19 cellular contexts compared by ENCODE assay signal in genomic region chr15:57445872-57446271, GRCh38.
DNase-seq lines count a peak whose midpoint lies in the region; TF ChIP-seq lines count a peak whose summit lies in the region.
"Had no signal": no experiment of that assay in that cellular context is flagged by ENCODE, and none has a peak within 500 bp of the region (broad histone marks: within the 10 kb centered on the region; RNA-seq: fewer than 3 reads in every experiment).

No MANE protein-coding gene starts in this region.

- H3K4me3 Mint-ChIP-seq in H9 = no peak overlapping the region
- H3K4me3 Mint-ChIP-seq in CD8-positive, alpha-beta memory T cell = no peak overlapping the region
- H3K4me3 Mint-ChIP-seq: activated CD8-positive, alpha-beta memory T cell treated with anti-CD3 and anti-CD28 coated beads, Interleukin-2, amount 10 ng/mL, durations not matched to agents 7 days and 5 days; dendritic cell treated with granulocyte-macrophage colony-stimulating factor and Interleukin-4, amounts not matched to agents 40 ng/mL and 50 ng/mL, for 4 days; T-helper 2 cell treated with Interferon-gamma antibody and Interleukin-4, amounts not matched to agents 5 μg/mL and 100 μg/mL, for 36 hours had no signal

- peaks cover 22 to 42% (median 38%) of the 10 kb centered on the region in 3 experiments for H3K36me3 Mint-ChIP-seq in H9 (ENCODE audit: insufficient read depth in 1 of 3, low read depth in 3 of 3)
- H3K36me3 Mint-ChIP-seq in CD8-positive, alpha-beta memory T cell = no peaks in the 10 kb centered on the region
- H3K36me3 Mint-ChIP-seq: activated CD8-positive, alpha-beta memory T cell treated with anti-CD3 and anti-CD28 coated beads, Interleukin-2, amount 10 ng/mL, durations not matched to agents 7 days and 5 days had no signal

- intact Hi-C loops in A673 (cut with micrococcal nuclease; ENCODE audit: unreplicated experiment) = no loop called here

- peak; percentile 45 for DNase-seq in A673 (ENCODE audit: low spot score)
- no peak for DNase-seq in H9
- DNase-seq in adipocyte (ENCODE audit: low read depth) = peak; percentile 50
- DNase-seq in fibroblast of villous mesenchyme (ENCODE audit: low read depth) = peak; percentile 50
- DNase-seq in CD8-positive, alpha-beta memory T cell = no peak
- DNase-seq in NCI-H128 (lab: John Stamatoyannopoulos, UW; ENCODE audit: unreplicated experiment) = no peak
- no peak for DNase-seq in activated CD4-positive, alpha-beta T cell treated with anti-CD3 and anti-CD28 coated beads for 1 hour
- no peak for DNase-seq in NK-92 treated with Interleukin-12 subunit alpha and Interleukin-12 subunit beta, amount 100 ng/mL, for 24 hours (lab: John Stamatoyannopoulos, UW)
- DNase-seq: activated CD8-positive, alpha-beta memory T cell treated with anti-CD3 and anti-CD28 coated beads, Interleukin-2, amount 10 ng/mL, durations not matched to agents 7 days and 5 days; activated effector memory CD4-positive, alpha-beta T cell treated with anti-CD3 and anti-CD28 coated beads, Interleukin-2, amount 50 U/mL, for 16 hours; AML-193; Calu3; head of caudate nucleus; islet precursor cell; Right ventricle myocardium superior had no signal

- CTCF ChIA-PET in A673 (lab: Charles Lee) = interaction anchor here (0.6 kb wide), 1 partner anchor 50 kb away, joined by 5 read pairs; no protein-coding TSS in a partner anchor
- CTCF ChIA-PET in CD8-positive, alpha-beta memory T cell (lab: Charles Lee) = no interaction called here

- H2BK5ac ChIP-seq in H9 (ENCODE audit: insufficient read length, low read length) = no peak overlapping the region

- no TSS peak for BruUV-seq in A673 (replicated peaks; lab: Mats Ljungman, UMichigan)

- H3K4me1 ChIP-seq in A673 (ENCODE audit: insufficient read depth, low read length, poor library complexity, severe bottlenecking) = peaks cover 15% of the 10 kb centered on the region
- no peaks in the 10 kb centered on the region for H3K4me1 ChIP-seq in H9 (ENCODE audit: insufficient read depth, low read length)
- H3K4me1 ChIP-seq in adipocyte (ENCODE audit: control insufficient read depth, insufficient read depth, low read length) = peaks cover 5% of the 10 kb centered on the region
- no peaks in the 10 kb centered on the region for H3K4me1 ChIP-seq in CD8-positive, alpha-beta memory T cell (ENCODE audit: insufficient read depth, low read length)

- H3K14ac ChIP-seq in H9 (ENCODE audit: insufficient read depth, low read length) = no peak overlapping the region

- H3K27ac ChIP-seq in A673 (ENCODE audit: low read depth, low read length, poor library complexity, severe bottlenecking) = peak overlapping the region; percentile 6
- no peak overlapping the region for H3K27ac ChIP-seq in H9 (ENCODE audit: insufficient read length, low read depth, low read length)
- H3K27ac ChIP-seq in CD8-positive, alpha-beta memory T cell (ENCODE audit: low read depth, low read length) = no peak overlapping the region
- H3K27ac ChIP-seq: right atrium auricular region had no signal

- no peak overlapping the region for H2AFZ ChIP-seq in H9 (ENCODE audit: low read length)

- no peak overlapping the region for H2AK5ac ChIP-seq in H9 (ENCODE audit: insufficient read length, low read length)

- H3K9ac ChIP-seq in H9 (ENCODE audit: extremely low read depth, insufficient read length, low read length) (no peak overlapping the region), adipocyte (ENCODE audit: low read length) (no peak overlapping the region)

- H3K4me1 Mint-ChIP-seq in H9 = peaks cover 21 to 27% of the 10 kb centered on the region in 2 experiments
- no peaks in the 10 kb centered on the region for H3K4me1 Mint-ChIP-seq in CD8-positive, alpha-beta memory T cell
- H3K4me1 Mint-ChIP-seq: activated CD8-positive, alpha-beta memory T cell treated with anti-CD3 and anti-CD28 coated beads, Interleukin-2, amount 10 ng/mL, durations not matched to agents 7 days and 5 days had no signal

- no peak overlapping the region for H3T11ph ChIP-seq in H9 (ENCODE audit: low read length)

- H3K23me2 ChIP-seq in H9 (ENCODE audit: insufficient read length, low read depth, low read length, poor library complexity, severe bottlenecking) = no peaks in the 10 kb centered on the region

- H2BK12ac ChIP-seq in H9 (ENCODE audit: insufficient read length, low read depth, low read length) = no peak overlapping the region

- H3K9me3 Mint-ChIP-seq in H9 = no peaks in the 10 kb centered on the region
- no peaks in the 10 kb centered on the region for H3K9me3 Mint-ChIP-seq in CD8-positive, alpha-beta memory T cell
- H3K9me3 Mint-ChIP-seq: dendritic cell treated with granulocyte-macrophage colony-stimulating factor and Interleukin-4, amounts not matched to agents 40 ng/mL and 50 ng/mL, for 4 days; T-helper 2 cell treated with Interferon-gamma antibody and Interleukin-4, amounts not matched to agents 5 μg/mL and 100 μg/mL, for 36 hours had no signal

- H4K5ac ChIP-seq in H9 (ENCODE audit: insufficient read length, low read depth, low read length) = no peak overlapping the region

- TF ChIP-seq CTCF in A673 (conservative IDR thresholded peaks at IDR 0.05; ENCODE audit: low read depth, low read length) (no peak), H9 (conservative IDR thresholded peaks at IDR 0.05) (no peak), fibroblast of villous mesenchyme (IDR thresholded peaks at IDR 0.05; ENCODE audit: insufficient read depth, low read depth, low read length) (no peak)

- no peaks in the 10 kb centered on the region for H4K20me1 ChIP-seq in H9 (ENCODE audit: control insufficient read depth, insufficient read depth, insufficient read length)

- no peaks in the 10 kb centered on the region for H3K27me3 ChIP-seq in A673 (replicated peaks; ENCODE audit: insufficient read depth, low read depth, low read length, poor library complexity)
- no peaks in the 10 kb centered on the region for H3K27me3 ChIP-seq in H9 (ENCODE audit: insufficient read depth, low read length)
- peaks cover 5% of the 10 kb centered on the region for H3K27me3 ChIP-seq in adipocyte (replicated peaks; ENCODE audit: control insufficient read depth, insufficient read depth, low read length)
- H3K27me3 ChIP-seq in CD8-positive, alpha-beta memory T cell (ENCODE audit: insufficient read depth, low read length, poor library complexity, severe bottlenecking) = no peaks in the 10 kb centered on the region
- H3K27me3 ChIP-seq: right atrium auricular region, suprapubic skin had no signal

- H3K4me3 ChIP-seq in A673 (ENCODE audit: low read depth, low read length, poor library complexity, severe bottlenecking) = no peak overlapping the region
- H3K4me3 ChIP-seq in adipocyte (ENCODE audit: low read length) = no peak overlapping the region
- H3K4me3 ChIP-seq in fibroblast of villous mesenchyme (ENCODE audit: low read depth, low read length) = no peak overlapping the region
- no peak overlapping the region for H3K4me3 ChIP-seq in CD8-positive, alpha-beta memory T cell (ENCODE audit: low read length)
- H3K4me3 ChIP-seq: right atrium auricular region, suprapubic skin had no signal

- no peak overlapping the region for H2BK120ac ChIP-seq in H9 (ENCODE audit: low read depth, low read length, poor library complexity, severe bottlenecking)

- no peak overlapping the region for H4K91ac ChIP-seq in H9 (ENCODE audit: insufficient read length, low read depth, low read length)

- H3K36me3 ChIP-seq in A673 (ENCODE audit: insufficient read depth, low read length, poor library complexity, severe bottlenecking) = no peaks in the 10 kb centered on the region
- no peaks in the 10 kb centered on the region for H3K36me3 ChIP-seq in adipocyte (ENCODE audit: control insufficient read depth, insufficient read depth, low read length, severe bottlenecking)
- H3K36me3 ChIP-seq in CD8-positive, alpha-beta memory T cell (ENCODE audit: insufficient read depth, low read length) = no peaks in the 10 kb centered on the region
- H3K36me3 ChIP-seq: right atrium auricular region, suprapubic skin had no signal

- peak overlapping the region; percentile 81 to 94 (median 91) for H3K27ac Mint-ChIP-seq in H9
- H3K27ac Mint-ChIP-seq in CD8-positive, alpha-beta memory T cell = no peak overlapping the region
- H3K27ac Mint-ChIP-seq: activated CD8-positive, alpha-beta memory T cell treated with anti-CD3 and anti-CD28 coated beads, Interleukin-2, amount 10 ng/mL, durations not matched to agents 7 days and 5 days; dendritic cell treated with granulocyte-macrophage colony-stimulating factor and Interleukin-4, amounts not matched to agents 40 ng/mL and 50 ng/mL, for 4 days; T-helper 2 cell treated with Interferon-gamma antibody and Interleukin-4, amounts not matched to agents 5 μg/mL and 100 μg/mL, for 36 hours had no signal

- POLR2A ChIA-PET in A673 (lab: Charles Lee; ENCODE audit: low non-redundant PET) = no interaction called here
- POLR2A ChIA-PET in CD8-positive, alpha-beta memory T cell (lab: Charles Lee) = no interaction called here

- no peaks in the 10 kb centered on the region for H3K9me3 ChIP-seq in A673 (ENCODE audit: low read depth, low read length, poor library complexity, severe bottlenecking)
- no peaks in the 10 kb centered on the region for H3K9me3 ChIP-seq in H9 (ENCODE audit: control insufficient read depth, low read depth, low read length)
- H3K9me3 ChIP-seq in adipocyte (ENCODE audit: control insufficient read depth, low read length) = no peaks in the 10 kb centered on the region
- no peaks in the 10 kb centered on the region for H3K9me3 ChIP-seq in CD8-positive, alpha-beta memory T cell (ENCODE audit: low read length)
- H3K9me3 ChIP-seq: right atrium auricular region, suprapubic skin had no signal

- no peaks in the 10 kb centered on the region for H3K27me3 Mint-ChIP-seq in H9 (ENCODE audit: low read depth)
- peaks cover 3 to 14% of the 10 kb centered on the region in 2 donors for H3K27me3 Mint-ChIP-seq in CD8-positive, alpha-beta memory T cell
- H3K27me3 Mint-ChIP-seq: dendritic cell treated with granulocyte-macrophage colony-stimulating factor and Interleukin-4, amounts not matched to agents 40 ng/mL and 50 ng/mL, for 4 days had no signal

- no peaks in the 10 kb centered on the region for H3K79me1 ChIP-seq in H9 (ENCODE audit: insufficient read depth, low read depth, low read length, poor library complexity, severe bottlenecking)

- H3K18ac ChIP-seq in H9 (ENCODE audit: insufficient read length, low read depth, low read length) = no peak overlapping the region

- H3K4ac ChIP-seq in H9 (ENCODE audit: low read depth, low read length) = no peak overlapping the region

- H2BK20ac ChIP-seq in H9 (ENCODE audit: low read depth, low read length, poor library complexity, severe bottlenecking) = no peak overlapping the region

- no peak overlapping the region for H3K4me2 ChIP-seq in H9 (ENCODE audit: insufficient read depth, insufficient read length, low read length)

- H3K56ac ChIP-seq in H9 (ENCODE audit: insufficient read length, low read depth, low read length) = no peak overlapping the region

- no peak overlapping the region for H3K23ac ChIP-seq in H9 (ENCODE audit: insufficient read length, low read depth, low read length)

- no peaks in the 10 kb centered on the region for H3K79me2 ChIP-seq in H9 (ENCODE audit: insufficient read depth, low read length)

- WGBS in H9 (ENCODE audit: extremely low coverage, insufficient read length, low lambda C conversion rate) = no CpG with 5 or more reads among the region's 1 CpG

- H4K8ac ChIP-seq in H9 (replicated peaks; ENCODE audit: insufficient read length, low read depth, low read length) = no peak overlapping the region

- no peak overlapping the region for H2BK15ac ChIP-seq in H9 (ENCODE audit: low read depth, low read length)

Comparison
In these comparisons a context has a peak if more than half of its experiments do, and no peak if none do; other contexts are left out.
1. DNase-seq: peak in A673 (single experiment), adipocyte (single experiment) and fibroblast of villous mesenchyme (single experiment); none in H9 (single experiment), CD8-positive, alpha-beta memory T cell (0 of 5), NCI-H128 (single experiment), activated CD4-positive, alpha-beta T cell treated with anti-CD3 and anti-CD28 coated beads for 1 hour (single experiment) and NK-92 treated with Interleukin-12 subunit alpha and Interleukin-12 subunit beta, amount 100 ng/mL, for 24 hours (single experiment).
2. H3K27ac Mint-ChIP-seq: peak in H9 (3 of 3); none in CD8-positive, alpha-beta memory T cell (0 of 8).